Comparison of ENCODE assay signal across 8 cellular contexts in the genomic region with DNA sequence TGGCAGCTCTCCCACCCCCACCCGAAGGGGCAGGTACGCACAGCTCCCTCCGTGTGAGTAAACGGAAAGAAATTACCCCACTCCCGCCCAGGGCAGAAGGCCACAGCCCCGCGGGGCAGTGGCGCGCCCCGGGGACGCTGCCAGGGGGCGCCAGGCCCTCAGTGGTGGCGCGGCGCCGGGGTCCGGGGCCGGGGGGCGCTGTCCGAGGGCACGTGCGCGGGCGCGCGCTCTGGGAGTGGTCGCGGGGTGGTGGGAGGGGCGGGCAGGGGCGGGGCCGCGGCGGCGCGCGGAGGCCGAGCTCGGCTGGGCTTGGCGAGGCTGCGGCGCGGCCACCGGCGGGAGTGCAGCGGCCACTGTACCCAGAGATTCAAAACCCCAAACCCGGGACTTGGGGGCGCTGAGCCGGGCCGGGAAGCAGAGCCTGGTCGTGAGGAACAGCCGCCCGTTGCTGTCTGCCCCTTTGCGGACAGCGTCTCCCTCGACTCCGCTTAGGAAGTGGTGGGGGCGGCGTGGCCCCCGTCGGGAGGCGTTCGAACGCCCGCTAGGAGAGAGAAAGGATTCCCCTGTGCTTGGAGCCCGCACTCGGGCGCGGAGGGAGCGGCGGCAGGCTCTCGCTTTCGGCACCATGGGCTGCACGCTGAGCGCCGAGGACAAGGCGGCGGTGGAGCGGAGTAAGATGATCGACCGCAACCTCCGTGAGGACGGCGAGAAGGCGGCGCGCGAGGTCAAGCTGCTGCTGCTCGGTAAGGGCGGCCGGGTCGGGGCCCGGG.
DNase-seq lines count a peak whose midpoint lies in the region; ATAC-seq lines count a peak whose summit lies in the region.

Gene GNAI1 (plus strand): TSS at position 296 of the 770 bp plus-strand sequence. CDS start 330 bp downstream, at position 626.

- H3K4me3 Mint-ChIP-seq in memory B cell, result peak within 1 kb of the TSS; percentile 45

- no peaks in the 10 kb centered on the region for H3K36me3 Mint-ChIP-seq in memory B cell

- no peak within 1 kb of the TSS for H3K27ac Mint-ChIP-seq in memory B cell

- DNase-seq in CMK (ENCODE audit: low read depth) (peak; percentile 39), NCI-H1930 (lab: John Stamatoyannopoulos, UW) (peak; percentile 71 to 89), epidermal melanocyte (ENCODE audit: insufficient read length, low spot score) (peak; percentile 26), memory B cell (ENCODE audit: low spot score in 2 of 2) (no peak)
- DNase-seq in activated CD4-positive, CD25-positive, alpha-beta regulatory T cell treated with anti-CD3 and anti-CD28 coated beads, Interleukin-2, amount 50 U/mL, for 72 hours, result peak; percentile 43
- DNase-seq in stimulated activated naive CD8-positive, alpha-beta T cell treated with anti-CD3 and anti-CD28 coated beads, Interleukin-15, Interleukin-2, amounts not matched to agents 100 U/mL and 50 U/mL, for 24 hours, result peak; percentile 57

- H3K9me3 Mint-ChIP-seq in memory B cell, result peaks cover 6% of the 10 kb centered on the region

- peaks cover 18% of the 10 kb centered on the region for H3K27me3 Mint-ChIP-seq in memory B cell

- ATAC-seq in GM21825 (IDR thresholded peaks at IDR 0.05; ENCODE audit: unreplicated experiment) (peak; percentile 44), memory B cell (ENCODE audit: low read depth) (no peak), HG02970 (IDR thresholded peaks at IDR 0.05; ENCODE audit: low FRiP score, unreplicated experiment) (no peak)
- peak; percentile 67 for ATAC-seq in stimulated activated naive CD8-positive, alpha-beta T cell treated with anti-CD3 and anti-CD28 coated beads, Interleukin-15, Interleukin-2, amounts not matched to agents 100 U/mL and 50 U/mL, for 24 hours

- peaks cover 7% of the 10 kb centered on the region for H3K4me1 Mint-ChIP-seq in memory B cell

Comparison
In these comparisons a context has a peak if more than half of its experiments do, and no peak if none do; other contexts are left out.
1. DNase-seq: peak in CMK (single experiment), NCI-H1930 (2 of 2), activated CD4-positive, CD25-positive, alpha-beta regulatory T cell treated with anti-CD3 and anti-CD28 coated beads, Interleukin-2, amount 50 U/mL, for 72 hours (single experiment), epidermal melanocyte (single experiment) and stimulated activated naive CD8-positive, alpha-beta T cell treated with anti-CD3 and anti-CD28 coated beads, Interleukin-15, Interleukin-2, amounts not matched to agents 100 U/mL and 50 U/mL, for 24 hours (single experiment); none in memory B cell (0 of 2).
2. ATAC-seq: peak in GM21825 (single experiment) and stimulated activated naive CD8-positive, alpha-beta T cell treated with anti-CD3 and anti-CD28 coated beads, Interleukin-15, Interleukin-2, amounts not matched to agents 100 U/mL and 50 U/mL, for 24 hours (single experiment); none in memory B cell (single experiment) and HG02970 (single experiment).